In the genomic region with DNA sequence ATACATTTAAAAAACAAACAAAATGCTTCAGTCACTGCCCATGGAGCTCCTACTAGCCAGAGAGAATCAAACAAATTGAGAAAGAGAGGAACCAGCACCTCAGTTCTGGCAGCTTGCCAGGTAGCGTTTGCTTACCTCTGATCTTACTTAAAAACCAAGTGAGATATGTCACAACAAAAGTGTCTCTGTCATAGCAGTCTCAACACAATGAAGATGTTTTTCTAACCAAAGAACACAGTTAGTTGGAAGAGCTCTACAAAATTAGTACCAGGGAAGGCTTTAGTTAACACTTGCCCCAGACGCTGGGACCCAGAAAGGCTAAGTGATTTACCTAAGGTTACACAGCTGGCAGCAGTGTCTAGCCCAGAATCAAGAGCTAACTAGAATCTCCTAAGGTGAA, we compare ENCODE assay signal across 9 cellular contexts. TPM values are rescaled to one million over a fixed set of nuclear protein-coding genes. Genes with fewer than 3 reads are reported as not detected.
A peak's percentile ranks its signal among the peaks of the same experiment; 100 is the strongest.
DNase-seq lines count a peak whose midpoint lies in the region; ATAC-seq and TF ChIP-seq lines count a peak whose summit lies in the region.
"Had no signal": no experiment of that assay in that cellular context is flagged by ENCODE, and none has a peak within 500 bp of the region (broad histone marks: within the 10 kb centered on the region; RNA-seq: fewer than 3 reads in every experiment).

No MANE protein-coding gene starts in this region.

- peaks cover 6% of the 10 kb centered on the region for H3K36me3 Mint-ChIP-seq in nephron progenitor cell (ENCODE audit: low read depth)

- peaks cover 37% of the 10 kb centered on the region for H3K4me1 Mint-ChIP-seq in nephron progenitor cell

- TF ChIP-seq CTCF in GM12865 (IDR thresholded peaks at IDR 0.05; ENCODE audit: insufficient read depth, low read depth, low read length, missing control alignments) (no peak), body of pancreas (IDR thresholded peaks at IDR 0.05) (no peak), nephron progenitor cell (IDR thresholded peaks at IDR 0.05) (no peak)

- ATAC-seq in body of pancreas (no peak), GM21367 (IDR thresholded peaks at IDR 0.05; ENCODE audit: unreplicated experiment) (no peak), GM18867 (IDR thresholded peaks at IDR 0.05; ENCODE audit: unreplicated experiment) (no peak), HG03442 (IDR thresholded peaks at IDR 0.05; ENCODE audit: unreplicated experiment) (no peak)

- H3K9me3 ChIP-seq in body of pancreas, result no peaks in the 10 kb centered on the region
- H3K9me3 ChIP-seq: uterus had no signal

- H3K27me3 ChIP-seq in body of pancreas, result no peaks in the 10 kb centered on the region
- H3K27me3 ChIP-seq: uterus had no signal

- peaks cover 15% of the 10 kb centered on the region for H3K4me1 ChIP-seq in body of pancreas
- H3K4me1 ChIP-seq: uterus had no signal

- no peaks in the 10 kb centered on the region for H3K27me3 Mint-ChIP-seq in nephron progenitor cell (ENCODE audit: low read depth, poor library complexity)

- no peak overlapping the region for H3K27ac Mint-ChIP-seq in nephron progenitor cell

- no peak overlapping the region for H3K4me3 ChIP-seq in GM12865 (ENCODE audit: low read depth, low read length)
- H3K4me3 ChIP-seq in body of pancreas, result no peak overlapping the region
- H3K4me3 ChIP-seq: uterus had no signal

- TF ChIP-seq POLR2A in body of pancreas (IDR thresholded peaks at IDR 0.05), result no peak

- no peak overlapping the region for H3K27ac ChIP-seq in body of pancreas

- DNase-seq in GM12865 (ENCODE audit: low read depth), result peak; percentile 39
- peak; percentile 50 for DNase-seq in NCI-H146 (lab: John Stamatoyannopoulos, UW)
- DNase-seq in body of pancreas, result peak; percentile 30 to 56 (median 40)
- no peak for DNase-seq in nephron progenitor cell
- no peak for DNase-seq in OCI-M1 (lab: John Stamatoyannopoulos, UW)

- H3K4me3 Mint-ChIP-seq in nephron progenitor cell, result peak overlapping the region; percentile 33

- WGBS in body of pancreas, 2 donors, result 26 to 33% methylated on average over 2 of the region's 2 CpGs

- intact Hi-C loops in body of pancreas (cut with DNase I), result no loop called here

- H3K9me3 Mint-ChIP-seq in nephron progenitor cell, result no peaks in the 10 kb centered on the region

- no peaks in the 10 kb centered on the region for H3K36me3 ChIP-seq in body of pancreas (replicated peaks in 1 of 2; ENCODE audit: insufficient read depth in 1 of 2, low read depth in 2 of 2)
- H3K36me3 ChIP-seq: uterus had no signal

RNA-seq across cellular contexts. Expression of gene DOCK4, which starts 3.4 kb away (rescaled TPM):
- total RNA-seq in body of pancreas, result 10 to 100 TPM; 24.9 to 34.6 TPM

RNA-seq across cellular contexts. Expression of gene ZNF277, which starts 3.7 kb away (rescaled TPM):
- 10 to 100 TPM; 12.9 to 34.0 TPM for total RNA-seq in body of pancreas

Comparison
In these comparisons a context has a peak if more than half of its experiments do, and no peak if none do; other contexts are left out.
1. DNase-seq: peak in GM12865 (single experiment), NCI-H146 (single experiment) and body of pancreas (4 of 4); none in nephron progenitor cell (single experiment) and OCI-M1 (single experiment).